29 cellular contexts compared by ENCODE assay signal in the genomic region with DNA sequence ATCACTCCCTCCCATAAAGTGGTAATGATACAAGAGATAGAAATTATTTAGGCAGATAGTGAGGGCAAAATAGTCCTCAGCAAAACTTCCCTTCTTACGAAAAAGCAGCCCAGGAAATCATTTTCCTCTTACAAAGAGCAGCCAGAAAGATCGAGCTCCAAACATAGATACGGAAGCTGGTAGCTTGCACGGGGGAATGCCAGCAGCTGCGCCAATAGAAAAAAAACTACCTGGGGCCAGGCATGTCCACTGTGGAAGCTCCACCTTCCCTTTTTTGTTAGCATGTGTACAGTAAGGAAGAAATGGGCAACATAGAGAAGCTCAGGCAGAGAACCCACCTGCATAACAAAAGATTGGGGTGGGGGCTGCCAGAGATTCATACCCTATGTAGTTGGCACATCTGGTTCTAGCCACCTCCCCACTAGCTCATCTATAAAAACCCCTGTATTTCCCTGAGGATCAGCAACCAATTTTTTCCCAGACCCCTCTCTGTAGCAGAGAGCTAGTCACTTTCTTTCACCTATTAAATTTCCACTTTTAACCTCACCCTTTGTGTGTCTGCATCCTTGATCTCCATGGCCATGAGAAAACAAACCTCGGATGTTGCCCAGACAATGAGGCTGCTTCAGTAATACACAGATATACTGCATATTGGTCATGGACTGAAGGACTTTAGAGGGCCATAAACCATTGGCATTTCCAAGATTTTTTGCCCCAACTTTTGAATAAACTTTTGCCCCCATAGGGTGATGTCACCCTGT.
"Had no signal": no experiment of that assay in that cellular context is flagged by ENCODE, and none has a peak within 500 bp of the region (broad histone marks: within the 10 kb centered on the region; RNA-seq: fewer than 3 reads in every experiment).

No MANE protein-coding gene starts in this region.

- H3K27me3 ChIP-seq: ascending aorta, breast epithelium, Peyer's patch had no signal

- DNase-seq: activated CD4-positive, alpha-beta T cell treated with anti-CD3 and anti-CD28 coated beads for 36 hours; activated CD4-positive, alpha-beta T cell treated with anti-CD3 and anti-CD28 coated beads, Interleukin-2, amount 10 ng/mL, durations not matched to agents 7 days and 5 days; activated CD4-positive, alpha-beta T cell treated with anti-CD3 and anti-CD28 coated beads, Interleukin-2, amount 50 U/mL, for 48 hours; activated CD8-positive, alpha-beta T cell treated with anti-CD3 and anti-CD28 coated beads, Interleukin-2, amount 10 ng/mL, durations not matched to agents 7 days and 5 days; activated gamma-delta T cell; activated naive CD4-positive, alpha-beta T cell treated with Interleukin-2 at 50 U/mL for 16 hours; activated naive CD8-positive, alpha-beta T cell treated with anti-CD3 and anti-CD28 coated beads, Interleukin-2, amount 10 ng/mL, durations not matched to agents 7 days and 5 days; activated T-cell treated with anti-CD3 and anti-CD28 coated beads, Interleukin-2, amount 50 U/mL, for 24 hours; amygdala; cerebellar nuclear complex; KG1; MM.1S; MV-4-11; NCI-H1092; NCI-H2081; NCI-H2171; NCI-H526 treated with DMSO at 0.1 percent for 48 hours; NCI-H82; NK-92 treated with Interleukin-12 subunit alpha and Interleukin-12 subunit beta, amount 100 ng/mL, for 24 hours; PC-3; Peyer's patch; RPMI8226; SIG-M5; SW 1271; T-helper 1 cell had no signal

- H3K36me3 ChIP-seq: ascending aorta, breast epithelium, Peyer's patch had no signal

- H3K4me1 ChIP-seq: ascending aorta, breast epithelium, Peyer's patch had no signal

- H3K4me3 ChIP-seq: ascending aorta, breast epithelium, Peyer's patch had no signal

- ATAC-seq: activated CD4-positive, alpha-beta T cell treated with anti-CD3 and anti-CD28 coated beads for 36 hours; activated CD4-positive, CD25-positive, alpha-beta regulatory T cell treated with anti-CD3 and anti-CD28 coated beads, Interleukin-2, amount 50 U/mL, for 24 hours; activated CD8-positive, alpha-beta T cell treated with anti-CD3 and anti-CD28 coated beads, Interleukin-2, amount 10 ng/mL, durations not matched to agents 7 days and 5 days; WTC11 had no signal

- H3K27ac ChIP-seq: ascending aorta, breast epithelium, Peyer's patch had no signal

- H3K9me3 ChIP-seq: ascending aorta, breast epithelium, Peyer's patch had no signal
